16 cellular contexts compared by ENCODE assay signal in the genomic region with DNA sequence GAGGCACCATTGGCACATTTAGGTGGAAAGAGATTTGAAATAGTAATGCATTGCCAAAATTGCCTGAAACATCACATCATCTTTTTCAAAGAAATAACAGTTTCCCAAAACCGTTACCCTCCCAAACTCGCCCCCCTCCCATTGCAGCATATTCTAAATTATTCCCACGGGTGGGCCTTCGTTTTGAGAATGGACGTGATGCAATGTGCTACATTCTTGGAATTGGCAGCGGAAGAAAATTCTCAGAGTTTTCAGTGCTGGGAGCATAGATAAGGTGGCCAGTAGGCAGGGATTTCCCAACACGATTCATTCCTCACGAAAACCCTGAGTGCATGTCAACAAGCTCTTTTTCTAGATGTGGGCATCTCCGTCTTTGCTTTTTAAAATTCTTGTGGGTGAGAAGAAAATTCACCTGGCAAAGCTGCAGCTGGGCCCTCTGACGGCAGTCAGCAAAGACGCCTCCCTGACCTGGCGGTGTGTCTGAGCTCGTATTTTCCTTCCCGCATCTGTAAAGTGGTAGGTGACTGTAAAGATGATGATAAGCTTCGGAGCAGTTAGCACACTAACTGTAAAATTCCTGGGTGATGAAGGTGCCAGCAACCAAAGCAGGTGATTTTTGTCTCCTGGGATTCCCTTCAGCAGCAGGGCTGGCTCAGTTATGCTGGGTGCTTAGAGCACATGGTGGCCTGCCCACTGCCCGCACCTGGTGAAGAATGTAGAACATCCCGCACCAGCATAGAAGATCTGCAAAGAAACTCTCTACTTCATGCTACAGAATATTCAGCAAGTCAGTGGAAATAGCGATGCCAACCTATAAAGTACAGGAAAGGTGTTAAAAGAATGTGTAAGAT.
DNase-seq lines count a peak whose midpoint lies in the region; ATAC-seq and TF ChIP-seq lines count a peak whose summit lies in the region.
"Had no signal": no experiment of that assay in that cellular context is flagged by ENCODE, and none has a peak within 500 bp of the region (broad histone marks: within the 10 kb centered on the region; RNA-seq: fewer than 3 reads in every experiment).

No MANE protein-coding gene starts in this region.

- no peak overlapping the region for H3K4me2 ChIP-seq in IMR-90 (ENCODE audit: low read depth, low read length)

- dilution Hi-C loops in IMR-90 (cut with HindIII; ENCODE audit: low sequenced_read_pairs, unreplicated experiment), result no loop called here

- H2AK5ac ChIP-seq in IMR-90 (ENCODE audit: low read depth, low read length), result no peak overlapping the region

- H3K27ac ChIP-seq in IMR-90 (ENCODE audit: insufficient read depth, low read length) (no peak overlapping the region), ascending aorta (peak overlapping the region; percentile 9 to 31)
- H3K27ac ChIP-seq: dorsolateral prefrontal cortex had no signal

- H3K27me3 ChIP-seq in IMR-90 (ENCODE audit: control insufficient read depth, insufficient read depth, low read length), result no peaks in the 10 kb centered on the region
- H3K27me3 ChIP-seq in ascending aorta, result no peaks in the 10 kb centered on the region
- H3K27me3 ChIP-seq: dorsolateral prefrontal cortex had no signal

- CTCF ChIA-PET in IMR-90 (lab: Yijun Ruan, JAX), result no interaction called here

- H3K9me3 Mint-ChIP-seq in stimulated activated memory B cell treated with anti-CD40 and anti-IgM and Interleukin-4, amounts not matched to agents 10 μg/mL and 1 μg/mL and 100 μg/mL, for 72 hours, result no peaks in the 10 kb centered on the region

- H3K27ac Mint-ChIP-seq in stimulated activated memory B cell treated with anti-CD40 and anti-IgM and Interleukin-4, amounts not matched to agents 10 μg/mL and 1 μg/mL and 100 μg/mL, for 72 hours, result no peak overlapping the region
- H3K27ac Mint-ChIP-seq: activated naive CD4-positive, alpha-beta T cell treated with anti-CD3 and anti-CD28 coated beads, Interleukin-2, amount 10 ng/mL, durations not matched to agents 7 days and 5 days had no signal

- no peaks in the 10 kb centered on the region for H3K27me3 Mint-ChIP-seq in stimulated activated memory B cell treated with anti-CD40 and anti-IgM and Interleukin-4, amounts not matched to agents 10 μg/mL and 1 μg/mL and 100 μg/mL, for 72 hours
- H3K27me3 Mint-ChIP-seq: activated naive CD4-positive, alpha-beta T cell treated with anti-CD3 and anti-CD28 coated beads, Interleukin-2, amount 10 ng/mL, durations not matched to agents 7 days and 5 days had no signal

- H3K18ac ChIP-seq in IMR-90 (ENCODE audit: low read depth, low read length), result no peak overlapping the region

- no peak overlapping the region; the same call in 1 of the 2 replicates for H3K14ac ChIP-seq in IMR-90 (replicated peaks; ENCODE audit: low read depth, low read length)

- TF ChIP-seq RAD21 in IMR-90 (IDR thresholded peaks at IDR 0.05; ENCODE audit: low read length), result no peak

- H4K91ac ChIP-seq in IMR-90 (ENCODE audit: insufficient read depth, low read depth, low read length), result no peak overlapping the region

- no peak overlapping the region for H3K4me3 Mint-ChIP-seq in stimulated activated memory B cell treated with anti-CD40 and anti-IgM and Interleukin-4, amounts not matched to agents 10 μg/mL and 1 μg/mL and 100 μg/mL, for 72 hours
- H3K4me3 Mint-ChIP-seq: activated naive CD4-positive, alpha-beta T cell treated with anti-CD3 and anti-CD28 coated beads, Interleukin-2, amount 10 ng/mL, durations not matched to agents 7 days and 5 days had no signal

- H2BK5ac ChIP-seq in IMR-90 (ENCODE audit: low read depth, low read length, poor library complexity, severe bottlenecking), result no peak overlapping the region

- TF ChIP-seq POLR2A in IMR-90 (IDR thresholded peaks at IDR 0.05; ENCODE audit: low read depth, low read length), result no peak

- BruUV-seq in IMR-90 (replicated peaks; lab: Mats Ljungman, UMichigan), result no TSS peak

- H3K4me3 ChIP-seq in AG09309 (ENCODE audit: control insufficient read depth, low read depth, low read length), result no peak overlapping the region
- H3K4me3 ChIP-seq in IMR-90 (ENCODE audit: insufficient read depth, low read depth, low read length), result no peak overlapping the region
- no peak overlapping the region for H3K4me3 ChIP-seq in ascending aorta
- H3K4me3 ChIP-seq: dorsolateral prefrontal cortex had no signal

- intact Hi-C loops in IMR-90 (cut with micrococcal nuclease), result no loop called here
- intact Hi-C loops in ascending aorta (cut with DNase I), result no loop called here
- intact Hi-C loops in left colon (cut with DNase I, micrococcal nuclease), result no loop called here

- H3K4me1 ChIP-seq in IMR-90 (ENCODE audit: control insufficient read depth, insufficient read depth, low read length) (no peaks in the 10 kb centered on the region), ascending aorta (peaks cover 0 to 9% of the 10 kb centered on the region in 2 donors)

- TF ChIP-seq CTCF in AG09309 (IDR thresholded peaks at IDR 0.05; ENCODE audit: control insufficient read depth, insufficient read depth, low read depth, low read length, missing control alignments), result no peak
- TF ChIP-seq CTCF in IMR-90 (conservative IDR thresholded peaks at IDR 0.05; ENCODE audit: low read depth, low read length), result no peak
- no peak for TF ChIP-seq CTCF in ascending aorta (IDR thresholded peaks at IDR 0.05)

- H4K5ac ChIP-seq in IMR-90 (ENCODE audit: low read depth, low read length), result no peak overlapping the region

- H3K4me1 Mint-ChIP-seq in stimulated activated memory B cell treated with anti-CD40 and anti-IgM and Interleukin-4, amounts not matched to agents 10 μg/mL and 1 μg/mL and 100 μg/mL, for 72 hours, result peaks cover 13% of the 10 kb centered on the region

- peak overlapping the region; percentile 5; the same call in 1 of the 2 replicates for H3K4ac ChIP-seq in IMR-90 (ENCODE audit: low read depth, low read length)

- no peak overlapping the region for H2BK20ac ChIP-seq in IMR-90 (ENCODE audit: low read depth, low read length)

- in situ Hi-C loops in IMR-90 (cut with MboI; ENCODE audit: low sequenced_read_pairs), result no loop called here

- no peaks in the 10 kb centered on the region for H4K20me1 ChIP-seq in IMR-90 (ENCODE audit: insufficient read depth, low read length)

- no peak overlapping the region for H4K8ac ChIP-seq in IMR-90 (ENCODE audit: low read depth in 2 of 2, low read length in 2 of 2)

- H3K9me1 ChIP-seq in IMR-90 (ENCODE audit: insufficient read depth, low read length), result no peaks in the 10 kb centered on the region

- H3K9me3 ChIP-seq in IMR-90 (ENCODE audit: control insufficient read depth, insufficient read depth, low read length), result no peaks in the 10 kb centered on the region
- H3K9me3 ChIP-seq in ascending aorta, result no peaks in the 10 kb centered on the region

- peak; percentile 17 for DNase-seq in AG09309 (ENCODE audit: low read depth)
- DNase-seq in IMR-90, result peak; percentile 30
- DNase-seq in ascending aorta (ENCODE audit: low spot score in 2 of 2), result no peak
- no peak for DNase-seq in left colon
- DNase-seq in H4 (ENCODE audit: low spot score), result no peak
- DNase-seq in retina, result no peak
- DNase-seq: activated CD4-positive, CD25-positive, alpha-beta regulatory T cell; activated naive CD4-positive, alpha-beta T cell treated with anti-CD3 and anti-CD28 coated beads, Interleukin-2, amount 10 ng/mL, durations not matched to agents 7 days and 5 days; C1 segment of cervical spinal cord; dorsolateral prefrontal cortex; NCI-H1048; NCI-H510A; occipital lobe; SHP77 had no signal

- H3K56ac ChIP-seq in IMR-90 (ENCODE audit: extremely low read depth, insufficient read depth, low read length), result no peak overlapping the region

- POLR2A ChIA-PET in IMR-90 (lab: Charles Lee; ENCODE audit: unreplicated experiment), result interaction anchor here (0.6 kb wide), 1 partner anchor 155 kb away, joined by 5 read pairs; no protein-coding TSS in a partner anchor

- WGBS in IMR-90 (ENCODE audit: extremely low coverage in 2 of 2, insufficient read length in 1 of 2), 2 experiments, result 84% methylated on average over 7 of the region's 18 CpGs; no CpG with 5 or more reads in 1 of the 2 experiments

- no peak overlapping the region for H3K23ac ChIP-seq in IMR-90 (ENCODE audit: low read depth, low read length)

- H2AK9ac ChIP-seq in IMR-90 (replicated peaks; ENCODE audit: low read depth, low read length, poor library complexity), result no peak overlapping the region

- no peaks in the 10 kb centered on the region for H3K79me1 ChIP-seq in IMR-90 (ENCODE audit: low read depth in 1 of 2, low read length in 2 of 2)

- 0 out of 3 replicates have a peak overlapping the region, but pooled peaks have one; percentile 38 for H2BK15ac ChIP-seq in IMR-90 (ENCODE audit: low read depth, low read length)

- H2BK120ac ChIP-seq in IMR-90 (ENCODE audit: low read depth, low read length), result 0 out of 2 replicates have a peak overlapping the region, but pooled peaks have one; percentile 13

- no peaks in the 10 kb centered on the region for H3K36me3 Mint-ChIP-seq in stimulated activated memory B cell treated with anti-CD40 and anti-IgM and Interleukin-4, amounts not matched to agents 10 μg/mL and 1 μg/mL and 100 μg/mL, for 72 hours
- H3K36me3 Mint-ChIP-seq: activated naive CD4-positive, alpha-beta T cell treated with anti-CD3 and anti-CD28 coated beads, Interleukin-2, amount 10 ng/mL, durations not matched to agents 7 days and 5 days had no signal

- H3K36me3 ChIP-seq in IMR-90 (ENCODE audit: control insufficient read depth, insufficient read depth, low read length) (no peaks in the 10 kb centered on the region), ascending aorta (no peaks in the 10 kb centered on the region)

- no peak overlapping the region for H3K9ac ChIP-seq in IMR-90 (ENCODE audit: low read depth, low read length)

- H2AFZ ChIP-seq in IMR-90 (replicated peaks; ENCODE audit: low read length, poor library complexity), result no peak overlapping the region

- ATAC-seq in IMR-90 (ENCODE audit: low read depth) (no peak), left colon (peak; percentile 32), HG03354 (IDR thresholded peaks at IDR 0.05; ENCODE audit: poor library complexity, severe bottlenecking, unreplicated experiment) (no peak)
- no peak for ATAC-seq in stimulated activated memory B cell treated with anti-CD40 and anti-IgM and Interleukin-4, amounts not matched to agents 10 μg/mL and 1 μg/mL and 100 μg/mL, for 72 hours

TF ChIP-seq in IMR-90, 13 proteins besides CTCF, POLR2A, EP300 and RAD21:
- TF ChIP-seq MXI1 (IDR thresholded peaks at IDR 0.05; ENCODE audit: borderline replicate concordance, low read depth, low read length), result no peak
- TF ChIP-seq CEBPB (IDR thresholded peaks at IDR 0.05; ENCODE audit: low read depth, low read length), result 0 out of 2 replicates have a peak, but pooled peaks have one; percentile 3

Comparison
In these comparisons a context has a peak if more than half of its experiments do, and no peak if none do; other contexts are left out.
1. DNase-seq: peak in AG09309 (single experiment) and IMR-90 (single experiment); none in ascending aorta (0 of 2), left colon (0 of 2), H4 (single experiment) and retina (single experiment).